ENCODE assay signal across 8 cellular contexts in the genomic region with DNA sequence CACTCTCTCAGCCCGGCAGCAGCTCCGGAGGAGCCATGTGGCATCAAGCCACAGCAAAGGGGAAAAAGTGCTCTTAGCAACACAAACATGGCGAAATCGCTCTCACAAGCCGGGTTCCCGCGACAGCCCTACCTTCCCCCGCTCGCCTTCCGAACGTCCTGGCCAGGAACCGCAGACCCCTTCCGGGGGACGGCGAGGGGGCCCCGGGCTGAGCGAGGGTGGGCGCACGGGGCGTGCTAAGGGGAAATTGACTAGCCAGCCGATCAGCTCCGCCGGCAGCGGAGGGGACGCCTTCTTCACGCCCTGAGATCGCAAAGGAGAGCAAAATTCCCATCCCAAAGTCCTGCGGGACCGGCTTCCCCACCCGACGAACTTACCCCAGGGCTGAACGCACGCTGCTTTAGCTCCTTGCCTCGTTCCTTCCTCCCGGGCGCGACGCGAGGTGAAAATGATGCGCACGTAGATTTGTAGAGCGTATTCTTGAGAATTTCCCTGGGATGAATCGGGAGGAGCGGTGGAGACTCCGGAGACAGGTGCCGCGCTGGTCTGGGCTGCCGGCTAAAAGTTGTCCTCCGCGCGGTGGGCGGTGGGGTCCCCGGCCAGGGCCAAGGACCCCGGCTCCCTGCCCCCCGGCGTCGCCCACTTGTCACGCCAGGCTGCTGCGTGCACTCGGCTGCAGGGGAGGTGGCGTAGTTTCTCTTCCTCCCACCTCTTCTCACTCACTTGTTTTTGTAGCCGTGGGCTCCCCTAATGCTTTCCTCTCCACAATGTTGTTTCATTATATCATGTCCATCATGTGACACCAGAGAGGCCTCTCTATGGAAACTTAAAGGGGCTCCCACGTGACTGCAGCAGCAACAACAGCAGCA.
DNase-seq lines count a peak whose midpoint lies in the region; ATAC-seq and TF ChIP-seq lines count a peak whose summit lies in the region.

No MANE protein-coding gene starts in this region.

- H3K4me1 Mint-ChIP-seq in activated T-helper 17 cell treated with anti-CD3 and anti-CD28 coated beads, Interleukin-2, amount 50 U/mL, for 72 hours = peaks cover 39% of the 10 kb centered on the region
- H3K4me1 Mint-ChIP-seq in natural killer cell treated with Interleukin-12 subunit alpha and Interleukin-12 subunit beta and Interleukin-15 and Interleukin-18, amount 100 ng/mL, for 72 hours (ENCODE audit: low read depth in 2 of 2) = peaks cover 64 to 67% of the 10 kb centered on the region in 2 donors

- peak; percentile 45 for ATAC-seq in GM21381 (IDR thresholded peaks at IDR 0.05; ENCODE audit: unreplicated experiment)
- ATAC-seq in activated T-helper 17 cell treated with anti-CD3 and anti-CD28 coated beads, Interleukin-2, amount 50 U/mL, for 72 hours (replicated peaks) = peak; percentile 50
- ATAC-seq in natural killer cell treated with Interleukin-12 subunit alpha and Interleukin-12 subunit beta and Interleukin-15 and Interleukin-18, amount 100 ng/mL, for 72 hours = peak; percentile 59 to 62

- TF ChIP-seq POLR2A in Peyer's patch (IDR thresholded peaks at IDR 0.05) = peak; percentile 80 to 88

- no peaks in the 10 kb centered on the region for H3K9me3 ChIP-seq in Peyer's patch
- no peaks in the 10 kb centered on the region for H3K9me3 ChIP-seq in stomach smooth muscle (ENCODE audit: control insufficient read depth in 2 of 2, low read length in 2 of 2)

- no peaks in the 10 kb centered on the region for H3K27me3 Mint-ChIP-seq in activated T-helper 17 cell treated with anti-CD3 and anti-CD28 coated beads, Interleukin-2, amount 50 U/mL, for 72 hours
- no peaks in the 10 kb centered on the region for H3K27me3 Mint-ChIP-seq in natural killer cell treated with Interleukin-12 subunit alpha and Interleukin-12 subunit beta and Interleukin-15 and Interleukin-18, amount 100 ng/mL, for 72 hours

- TF ChIP-seq CTCF in Peyer's patch (IDR thresholded peaks at IDR 0.05) (peak in 1 of 6 experiments; percentile 7), fibroblast of mammary gland (conservative IDR thresholded peaks at IDR 0.05; ENCODE audit: control insufficient read depth, insufficient read depth, low read depth, low read length) (no peak)

- H3K36me3 ChIP-seq in Peyer's patch (no peaks in the 10 kb centered on the region), stomach smooth muscle (ENCODE audit: control insufficient read depth in 2 of 2, insufficient read depth in 2 of 2, low read length in 2 of 2) (no peaks in the 10 kb centered on the region)

- H3K36me3 Mint-ChIP-seq in activated T-helper 17 cell treated with anti-CD3 and anti-CD28 coated beads, Interleukin-2, amount 50 U/mL, for 72 hours (ENCODE audit: low read depth) = peaks cover 80% of the 10 kb centered on the region
- H3K36me3 Mint-ChIP-seq in natural killer cell treated with Interleukin-12 subunit alpha and Interleukin-12 subunit beta and Interleukin-15 and Interleukin-18, amount 100 ng/mL, for 72 hours = peaks cover 6% of the 10 kb centered on the region

- peak overlapping the region; percentile 66 to 94 (median 81) for H3K4me3 ChIP-seq in Peyer's patch
- peak overlapping the region; percentile 91 for H3K4me3 ChIP-seq in fibroblast of mammary gland (ENCODE audit: control insufficient read depth, low read depth, low read length)
- peak overlapping the region; percentile 95 to 97 for H3K4me3 ChIP-seq in stomach smooth muscle (ENCODE audit: low read length in 2 of 2)

- no peaks in the 10 kb centered on the region for H3K27me3 ChIP-seq in Peyer's patch
- no peaks in the 10 kb centered on the region for H3K27me3 ChIP-seq in stomach smooth muscle (ENCODE audit: control insufficient read depth in 1 of 2, insufficient read depth in 2 of 2, low read length in 2 of 2)

- H3K9ac ChIP-seq in stomach smooth muscle (ENCODE audit: low read length in 2 of 2) = peak overlapping the region; percentile 98 to 100

- H3K4me1 ChIP-seq in Peyer's patch (peaks cover 0 to 42% (median 25%) of the 10 kb centered on the region in 4 donors), stomach smooth muscle (ENCODE audit: control insufficient read depth, insufficient read depth, low read length) (peaks cover 28% of the 10 kb centered on the region)

- DNase-seq in DMS153 (lab: John Stamatoyannopoulos, UW) (peak; percentile 31), HUDEP-2 (lab: John Stamatoyannopoulos, UW; ENCODE audit: unreplicated experiment in 76 of 76) (peak in 44 of 76 experiments; percentile 2 to 61 (median 20)), Peyer's patch (peak; percentile 70 to 95 (median 95)), fibroblast of mammary gland (ENCODE audit: low read depth) (peak; percentile 84)
- DNase-seq in natural killer cell treated with Interleukin-12 subunit alpha and Interleukin-12 subunit beta and Interleukin-15 and Interleukin-18, amount 100 ng/mL, for 72 hours (ENCODE audit: low spot score) = peak; percentile 82

- peak overlapping the region; percentile 96 for H3K4me3 Mint-ChIP-seq in activated T-helper 17 cell treated with anti-CD3 and anti-CD28 coated beads, Interleukin-2, amount 50 U/mL, for 72 hours
- H3K4me3 Mint-ChIP-seq in natural killer cell treated with Interleukin-12 subunit alpha and Interleukin-12 subunit beta and Interleukin-15 and Interleukin-18, amount 100 ng/mL, for 72 hours = peak overlapping the region; percentile 99

- H3K27ac Mint-ChIP-seq in activated T-helper 17 cell treated with anti-CD3 and anti-CD28 coated beads, Interleukin-2, amount 50 U/mL, for 72 hours = peak overlapping the region; percentile 99
- peak overlapping the region; percentile 96 to 98 for H3K27ac Mint-ChIP-seq in natural killer cell treated with Interleukin-12 subunit alpha and Interleukin-12 subunit beta and Interleukin-15 and Interleukin-18, amount 100 ng/mL, for 72 hours

- H3K9me3 Mint-ChIP-seq in activated T-helper 17 cell treated with anti-CD3 and anti-CD28 coated beads, Interleukin-2, amount 50 U/mL, for 72 hours = no peaks in the 10 kb centered on the region
- H3K9me3 Mint-ChIP-seq in natural killer cell treated with Interleukin-12 subunit alpha and Interleukin-12 subunit beta and Interleukin-15 and Interleukin-18, amount 100 ng/mL, for 72 hours = no peaks in the 10 kb centered on the region

- H3K27ac ChIP-seq in Peyer's patch = peak overlapping the region; percentile 96 to 99 (median 98)
- peak overlapping the region; percentile 99 for H3K27ac ChIP-seq in stomach smooth muscle (ENCODE audit: low read length)

Comparison
In these comparisons a context has a peak if more than half of its experiments do, and no peak if none do; other contexts are left out.
1. Peak in every context shown above with its lines: DNase-seq, ATAC-seq, H3K4me3 ChIP-seq and H3K27ac ChIP-seq.
2. DNase-seq: peak in every context shown above with its lines; median percentile 95 in Peyer's patch; 84 in fibroblast of mammary gland; 82 in natural killer cell treated with Interleukin-12 subunit alpha and Interleukin-12 subunit beta and Interleukin-15 and Interleukin-18, amount 100 ng/mL, for 72 hours; 31 in DMS153; 20 in HUDEP-2.